In genomic region chr15:59713177-59713576, GRCh38 we compare ENCODE assay signal across 26 cellular contexts. TPM values are rescaled to one million over a fixed set of nuclear protein-coding genes. Genes with fewer than 3 reads are reported as not detected.
DNase-seq lines count a peak whose midpoint lies in the region; ATAC-seq, FAIRE-seq and TF ChIP-seq lines count a peak whose summit lies in the region.
"Had no signal": no experiment of that assay in that cellular context is flagged by ENCODE, and none has a peak within 500 bp of the region (broad histone marks: within the 10 kb centered on the region; RNA-seq: fewer than 3 reads in every experiment).

No MANE protein-coding gene starts in this region.

- H3K27me3 ChIP-seq in K562 (ENCODE audit: control insufficient read depth in 2 of 2, insufficient read depth in 2 of 2, low read length in 2 of 2), result peaks cover 11 to 18% of the 10 kb centered on the region in 2 experiments
- H3K27me3 ChIP-seq: BE2C, BLaER1 had no signal

- H3K4me1 Mint-ChIP-seq in progenitor cell of endocrine pancreas (ENCODE audit: low read depth), result peaks cover 11% of the 10 kb centered on the region
- H3K4me1 Mint-ChIP-seq: CD14-positive monocyte; CD4-positive, alpha-beta memory T cell; CD4-positive, CD25-positive, alpha-beta regulatory T cell; CD8-positive, alpha-beta memory T cell had no signal

- H3K4me1 ChIP-seq in HEK293 (ENCODE audit: control insufficient read depth, insufficient read depth, low read length), result no peaks in the 10 kb centered on the region
- no peaks in the 10 kb centered on the region for H3K4me1 ChIP-seq in K562 (replicated peaks in 1 of 2; ENCODE audit: control insufficient read depth in 2 of 2, insufficient read depth in 2 of 2, low read length in 2 of 2)
- H3K4me1 ChIP-seq: BLaER1 had no signal

- no peak overlapping the region for H3K9ac ChIP-seq in K562 (ENCODE audit: insufficient read depth in 1 of 2, low read depth in 2 of 2, low read length in 2 of 2)
- H3K9ac ChIP-seq: BLaER1 had no signal

- no peaks in the 10 kb centered on the region for H3K9me3 ChIP-seq in HEK293 (ENCODE audit: control insufficient read depth, insufficient read depth, low read depth, low read length)
- no peaks in the 10 kb centered on the region for H3K9me3 ChIP-seq in K562 (replicated peaks; ENCODE audit: control insufficient read depth, insufficient read depth, low read depth, low read length)
- H3K9me3 ChIP-seq: BE2C, BLaER1 had no signal

- CTCF ChIA-PET in HEK293 (lab: Yijun Ruan, JAX) (no interaction called here), K562 (lab: Yijun Ruan, JAX; ENCODE audit: low intra/inter-chr PET ratio) (no interaction called here)

- H2AFZ ChIP-seq in K562 (ENCODE audit: low read depth, low read length), result no peak overlapping the region

- no peak for ATAC-seq in K562
- ATAC-seq: GM12878 had no signal

- TF ChIP-seq EP300 in K562 (IDR thresholded peaks at IDR 0.05; ENCODE audit: low read length), result no peak

- intact Hi-C loops in K562 (cut with micrococcal nuclease), result no loop called here

- no peaks in the 10 kb centered on the region for H3K79me2 ChIP-seq in K562 (ENCODE audit: control insufficient read depth, insufficient read depth, low read length)

- H3K4me2 ChIP-seq in K562 (ENCODE audit: insufficient read depth, low read length), result no peak overlapping the region
- H3K4me2 ChIP-seq: BLaER1 had no signal

- no peaks in the 10 kb centered on the region for H3K9me1 ChIP-seq in K562 (ENCODE audit: control insufficient read depth, insufficient read depth, low read length)

- no peaks in the 10 kb centered on the region; the same call in 1 of the 2 replicates for H4K20me1 ChIP-seq in K562 (replicated peaks; ENCODE audit: control insufficient read depth, insufficient read depth, low read length)
- H4K20me1 ChIP-seq: BLaER1 had no signal

- H3K36me3 Mint-ChIP-seq in progenitor cell of endocrine pancreas (ENCODE audit: insufficient read depth), result no peaks in the 10 kb centered on the region
- H3K36me3 Mint-ChIP-seq: CD14-positive monocyte; CD4-positive, CD25-positive, alpha-beta regulatory T cell had no signal

- no peaks in the 10 kb centered on the region for H3K9me3 Mint-ChIP-seq in progenitor cell of endocrine pancreas (ENCODE audit: low read depth)
- H3K9me3 Mint-ChIP-seq: CD4-positive, CD25-positive, alpha-beta regulatory T cell; CD8-positive, alpha-beta memory T cell had no signal

- no peaks in the 10 kb centered on the region for H3K27me3 Mint-ChIP-seq in progenitor cell of endocrine pancreas

- DNase-seq in K562 (ENCODE audit: extremely low read depth in 1 of 4, low spot score in 3 of 4) (no peak), progenitor cell of endocrine pancreas (ENCODE audit: low spot score, unreplicated experiment) (no peak), NCI-H1930 (lab: John Stamatoyannopoulos, UW) (no peak), GM19240 (ENCODE audit: insufficient read length, low spot score) (no peak)
- DNase-seq: 8988T; ACHN; BE2C; C1 segment of cervical spinal cord; CD4-positive, alpha-beta memory T cell; CD4-positive, CD25-positive, alpha-beta regulatory T cell; CD8-positive, alpha-beta memory T cell; COR-L47; DMS 273 treated with DMSO at 0.1 percent for 48 hours; DMS153; DMS53; DMS79; DND-41; EL; GDM1 had no signal

- H3K36me3 ChIP-seq in HEK293 (ENCODE audit: control insufficient read depth in 2 of 2, insufficient read depth in 1 of 2, low read length in 2 of 2) (no peaks in the 10 kb centered on the region), K562 (ENCODE audit: control insufficient read depth, insufficient read depth, low read length) (no peaks in the 10 kb centered on the region)
- H3K36me3 ChIP-seq: BE2C, BLaER1 had no signal

- TF ChIP-seq CTCF in HEK293 (tag by site-specific recombination; IDR thresholded peaks at IDR 0.05) (no peak), K562 (IDR thresholded peaks at IDR 0.05 in 2 of 3, conservative IDR thresholded peaks at IDR 0.05 in 1 of 3; ENCODE audit: insufficient read depth in 2 of 3, low read depth in 1 of 3, low read length in 3 of 3) (no peak), progenitor cell of endocrine pancreas (IDR thresholded peaks at IDR 0.05; ENCODE audit: unreplicated experiment) (no peak)

- POLR2A ChIA-PET in HEK293 (lab: Yijun Ruan, JAX), result no interaction called here
- POLR2A ChIA-PET in K562 (lab: Yijun Ruan, JAX), result interaction anchor here (1.5 kb wide), 1 partner anchor 17 kb away, joined by 3 read pairs; no protein-coding TSS in a partner anchor

- peak overlapping the region; percentile 31 for H3K27ac Mint-ChIP-seq in progenitor cell of endocrine pancreas
- H3K27ac Mint-ChIP-seq: CD4-positive, alpha-beta memory T cell; CD4-positive, CD25-positive, alpha-beta regulatory T cell; CD8-positive, alpha-beta memory T cell had no signal

- H3K4me3 ChIP-seq in HEK293 (ENCODE audit: low read depth, low read length), result no peak overlapping the region
- H3K4me3 ChIP-seq in K562, result no peak overlapping the region
- H3K4me3 ChIP-seq: BLaER1, GM12878 had no signal

- WGBS in K562 (ENCODE audit: insufficient coverage, low coverage, missing lambda C conversion rate), result 0% methylated on average over 2 of the region's 3 CpGs

- no peak overlapping the region for H3K27ac ChIP-seq in HEK293 (ENCODE audit: extremely low read depth, low read depth, low read length)
- H3K27ac ChIP-seq in K562 (ENCODE audit: extremely low read depth, low read depth, low read length), result no peak overlapping the region
- H3K27ac ChIP-seq: BLaER1 had no signal

- no peak overlapping the region for H3K4me3 Mint-ChIP-seq in progenitor cell of endocrine pancreas (ENCODE audit: low read depth)
- H3K4me3 Mint-ChIP-seq: CD14-positive monocyte; CD4-positive, alpha-beta memory T cell; CD4-positive, CD25-positive, alpha-beta regulatory T cell; CD8-positive, alpha-beta memory T cell had no signal

- FAIRE-seq in K562 (lab: Jason Lieb, UNC), result no peak
- FAIRE-seq: A204.1, GM12878, GM12892, GM18507 had no signal

- BruUV-seq in K562 (replicated peaks; lab: Mats Ljungman, UMichigan), result no TSS peak

- no peak for TF ChIP-seq RAD21 in K562 (CRISPR knock-in tag; conservative IDR thresholded peaks at IDR 0.05 in 1 of 2, IDR thresholded peaks at IDR 0.05 in 1 of 2)

- in situ Hi-C loops in K562 (cut with MboI), result loop anchor here (10.0 kb wide), 2 partner anchors 472 to 602 kb away; no protein-coding TSS in a partner anchor

- TF ChIP-seq POLR2A in K562 (conservative IDR thresholded peaks at IDR 0.05), result no peak

TF ChIP-seq in HEK293, 187 proteins besides CTCF, POLR2A, EP300 and RAD21:
- TF ChIP-seq ZNF133 (tag by site-specific recombination; IDR thresholded peaks at IDR 0.05), result no peak
- peak; percentile 82 for TF ChIP-seq ZNF366 (tag by site-specific recombination; conservative IDR thresholded peaks at IDR 0.05)

TF ChIP-seq in K562, 482 proteins besides CTCF, POLR2A, EP300 and RAD21 (continues in another document):
- no peak for TF ChIP-seq PTTG1 (tag; IDR thresholded peaks at IDR 0.05; ENCODE audit: low read depth)

RNA-seq across cellular contexts. Expression of gene BNIP2, which starts 24.1 kb away (rescaled TPM):
- 33.5 and 119 TPM in 2 replicates for total RNA-seq in K562 (2011; cell fraction: chromatin; rRNA removed; ENCODE audit: low replicate concordance)
- total RNA-seq in K562 (2011; cell fraction: nucleolus; rRNA removed), result 18.8 and 20.8 TPM in 2 replicates
- 43.7 and 69.2 TPM in 2 replicates for total RNA-seq in K562 (2011; cell fraction: nucleoplasm; rRNA removed)
- total RNA-seq in K562 (2014; rRNA removed) (64.5 and 88.0 TPM in 2 replicates), K562 (2014; rRNA removed; fragmentation: Illumina TruSeq; extraction: Trizol) (63.4 and 82.2 TPM in 2 replicates), K562 (2015; rRNA removed; fragmentation: Illumina TruSeq; extraction: Trizol) (53.2 and 53.7 TPM in 2 replicates), K562 (2021) (38.6 and 46.6 TPM in 2 replicates), progenitor cell of endocrine pancreas (58.2 and 62.4 TPM in 2 replicates)
- polyA plus RNA-seq in K562 (2011; rRNA removed) (26.7 and 44.8 TPM in 2 replicates), K562 (2014; fragmentation: Illumina TruSeq; extraction: Trizol) (50.8 and 52.5 TPM in 2 replicates), K562 (2014; fragmentation: Nextera tagmentation; extraction: Ambion mirVana) (10 to 100 TPM; 19.6 to 22.2 TPM), K562 (2014; rRNA removed) (54.8 and 73.8 TPM in 2 replicates)
- 17.8 and 17.9 TPM in 2 replicates for polyA plus RNA-seq in K562 (2011; cell fraction: cytosol; rRNA removed)
- 16.2 and 18.5 TPM in 2 replicates for polyA plus RNA-seq in K562 (2011; cell fraction: nucleus; rRNA removed)
- 32.3 and 43.9 TPM in 2 replicates for polyA plus RNA-seq in K562 (2012)
- polyA minus RNA-seq in K562 (2011; rRNA and poly(A)+ RNA removed), result 47.9 and 51.4 TPM in 2 replicates
- 27.0 and 32.9 TPM in 2 replicates for polyA minus RNA-seq in K562 (2011; cell fraction: cytosol; rRNA and poly(A)+ RNA removed)
- polyA minus RNA-seq in K562 (2011; cell fraction: nucleus; rRNA and poly(A)+ RNA removed), result 21.9 and 50.0 TPM in 2 replicates

RNA-seq across cellular contexts. Expression of gene GTF2A2, which starts 55.9 kb away (rescaled TPM):
- 10.7 and 24.3 TPM in 2 replicates for total RNA-seq in K562 (2011; cell fraction: chromatin; rRNA removed; ENCODE audit: low replicate concordance)
- total RNA-seq in K562 (2011; cell fraction: nucleolus; rRNA removed), result 9.5 and 11.7 TPM in 2 replicates
- total RNA-seq in K562 (2011; cell fraction: nucleoplasm; rRNA removed), result 17.7 and 36.6 TPM in 2 replicates
- 104 and 128 TPM in 2 replicates for total RNA-seq in K562 (2014; rRNA removed)
- total RNA-seq in K562 (2014; rRNA removed; fragmentation: Illumina TruSeq; extraction: Trizol), result 173 and 212 TPM in 2 replicates
- total RNA-seq in K562 (2015; rRNA removed; fragmentation: Illumina TruSeq; extraction: Trizol), result 144 and 167 TPM in 2 replicates
- total RNA-seq in K562 (2021), result 220 and 237 TPM in 2 replicates
- polyA plus RNA-seq in K562 (2011; rRNA removed), result 106 and 159 TPM in 2 replicates
- 73.3 and 80.2 TPM in 2 replicates for polyA plus RNA-seq in K562 (2011; cell fraction: cytosol; rRNA removed)
- 32.4 and 47.1 TPM in 2 replicates for polyA plus RNA-seq in K562 (2011; cell fraction: nucleus; rRNA removed)
- 118 and 160 TPM in 2 replicates for polyA plus RNA-seq in K562 (2012)
- polyA plus RNA-seq in K562 (2014; fragmentation: Illumina TruSeq; extraction: Trizol), result 149 and 172 TPM in 2 replicates
- 100 to 1,000 TPM; 523 to 656 TPM for polyA plus RNA-seq in K562 (2014; fragmentation: Nextera tagmentation; extraction: Ambion mirVana)
- 133 TPM in 2 replicates for polyA plus RNA-seq in K562 (2014; rRNA removed)
- polyA minus RNA-seq in K562 (2011; rRNA and poly(A)+ RNA removed), result 30.8 and 33.9 TPM in 2 replicates
- 15.9 and 44.0 TPM in 2 replicates for polyA minus RNA-seq in K562 (2011; cell fraction: cytosol; rRNA and poly(A)+ RNA removed)
- polyA minus RNA-seq in K562 (2011; cell fraction: nucleus; rRNA and poly(A)+ RNA removed), result 12.9 and 18.3 TPM in 2 replicates
- 107 and 109 TPM in 2 replicates for total RNA-seq in progenitor cell of endocrine pancreas
